ENCODE assay signal across 17 cellular contexts in genomic region chr12:29589852-29590251, GRCh38.
A peak's percentile ranks its signal among the peaks of the same experiment; 100 is the strongest.
DNase-seq lines count a peak whose midpoint lies in the region; ATAC-seq and TF ChIP-seq lines count a peak whose summit lies in the region.
"Had no signal": no experiment of that assay in that cellular context is flagged by ENCODE, and none has a peak within 500 bp of the region (broad histone marks: within the 10 kb centered on the region; RNA-seq: fewer than 3 reads in every experiment).

No MANE protein-coding gene starts in this region.

- H3K4me3 Mint-ChIP-seq in progenitor cell of endocrine pancreas (ENCODE audit: low read depth), result no peak overlapping the region

- H3K4me1 ChIP-seq in hepatocyte (ENCODE audit: insufficient read depth) (peaks cover 35% of the 10 kb centered on the region), Karpas-422 (ENCODE audit: low read length) (no peaks in the 10 kb centered on the region), Peyer's patch (no peaks in the 10 kb centered on the region)

- no peaks in the 10 kb centered on the region for H3K79me2 ChIP-seq in hepatocyte
- H3K79me2 ChIP-seq in Karpas-422 (ENCODE audit: low read length), result no peaks in the 10 kb centered on the region

- H3K9me3 ChIP-seq in AG04450 (ENCODE audit: control insufficient read depth, insufficient read depth, low read length) (no peaks in the 10 kb centered on the region), hepatocyte (ENCODE audit: low read depth) (no peaks in the 10 kb centered on the region), Karpas-422 (ENCODE audit: low read length) (no peaks in the 10 kb centered on the region), Peyer's patch (no peaks in the 10 kb centered on the region)

- no peaks in the 10 kb centered on the region for H3K27me3 ChIP-seq in AG04450 (ENCODE audit: control insufficient read depth, insufficient read depth, low read length)
- H3K27me3 ChIP-seq in hepatocyte, result no peaks in the 10 kb centered on the region
- no peaks in the 10 kb centered on the region for H3K27me3 ChIP-seq in Karpas-422 (ENCODE audit: low read length)
- no peaks in the 10 kb centered on the region for H3K27me3 ChIP-seq in Peyer's patch

- no peak overlapping the region for H3K9ac ChIP-seq in Karpas-422 (ENCODE audit: low read length)

- H4K20me1 ChIP-seq in hepatocyte (ENCODE audit: insufficient read depth, poor library complexity, severe bottlenecking) (no peaks in the 10 kb centered on the region), Karpas-422 (ENCODE audit: insufficient read depth, low read depth, low read length) (no peaks in the 10 kb centered on the region)

- no peaks in the 10 kb centered on the region for H3K27me3 Mint-ChIP-seq in progenitor cell of endocrine pancreas

- peaks cover 8% of the 10 kb centered on the region for H3K9me3 Mint-ChIP-seq in progenitor cell of endocrine pancreas (ENCODE audit: low read depth)

- H3K4me3 ChIP-seq in AG04450 (ENCODE audit: low read depth, low read length) (no peak overlapping the region), hepatocyte (no peak overlapping the region), Karpas-422 (ENCODE audit: low read length) (no peak overlapping the region), Peyer's patch (no peak overlapping the region)

- H3K4me2 ChIP-seq in hepatocyte, result no peak overlapping the region
- H3K4me2 ChIP-seq in Karpas-422 (ENCODE audit: low read depth, low read length, poor library complexity, severe bottlenecking), result no peak overlapping the region

- H2AFZ ChIP-seq in hepatocyte (no peak overlapping the region), Karpas-422 (ENCODE audit: low read length) (no peak overlapping the region)

- WGBS in hepatocyte (ENCODE audit: low lambda C conversion rate, missing lambda C conversion rate), result 46% methylated on average over 2 of the region's 2 CpGs

- H3K27ac ChIP-seq in AG04450 (ENCODE audit: low read depth, low read length) (peak overlapping the region; percentile 40), hepatocyte (peak overlapping the region; percentile 15), Karpas-422 (ENCODE audit: low read length) (no peak overlapping the region), Peyer's patch (no peak overlapping the region)
- H3K27ac ChIP-seq: 22Rv1, RWPE1 had no signal

- H3K4me1 Mint-ChIP-seq in progenitor cell of endocrine pancreas (ENCODE audit: low read depth), result peaks cover 39% of the 10 kb centered on the region

- no peaks in the 10 kb centered on the region for H3K9me2 ChIP-seq in hepatocyte (replicated peaks; ENCODE audit: insufficient read depth)
- H3K9me2 ChIP-seq in Karpas-422 (replicated peaks; ENCODE audit: insufficient read depth, low read length), result no peaks in the 10 kb centered on the region

- POLR2A ChIA-PET in AG04450 (lab: Yijun Ruan, JAX), result interaction anchor here (0.6 to 1.7 kb wide), 2 partner anchors 8 to 42 kb away, joined by 5 to 9 read pairs; no protein-coding TSS in a partner anchor

- CTCF ChIA-PET in AG04450 (lab: Charles Lee), result interaction anchor here (0.6 to 1.6 kb wide), 6 partner anchors 8 to 152 kb away, joined by 3 to 4 read pairs (median 3); no protein-coding TSS in a partner anchor

- no peak for ATAC-seq in HG02678 (IDR thresholded peaks at IDR 0.05; ENCODE audit: unreplicated experiment)
- ATAC-seq: HepG2 had no signal

- TF ChIP-seq POLR2A in Peyer's patch (IDR thresholded peaks at IDR 0.05), result no peak

- TF ChIP-seq CTCF in AG04450 (IDR thresholded peaks at IDR 0.05; ENCODE audit: low read depth, low read length), result no peak
- TF ChIP-seq CTCF in hepatocyte (IDR thresholded peaks at IDR 0.05; ENCODE audit: poor library complexity), result no peak
- TF ChIP-seq CTCF in progenitor cell of endocrine pancreas (IDR thresholded peaks at IDR 0.05; ENCODE audit: unreplicated experiment), result no peak
- TF ChIP-seq CTCF in Peyer's patch (IDR thresholded peaks at IDR 0.05), result no peak

- DNase-seq in AG04450 (ENCODE audit: low read depth, low spot score) (no peak), astrocyte of the hippocampus (ENCODE audit: low read depth, low spot score) (peak; percentile 33), hepatocyte (ENCODE audit: low spot score) (no peak), progenitor cell of endocrine pancreas (ENCODE audit: low spot score, unreplicated experiment) (no peak), RPMI8226 (no peak), Karpas-422 (no peak), Peyer's patch (no peak)
- DNase-seq: DND-41, KG1, NCI-H1436, NCI-H1930, NCI-H226, NCI-H524 treated with DMSO at 0.1 percent for 48 hours had no signal

- peak overlapping the region; percentile 17 for H3K27ac Mint-ChIP-seq in progenitor cell of endocrine pancreas

- H3K36me3 Mint-ChIP-seq in progenitor cell of endocrine pancreas (ENCODE audit: insufficient read depth), result peaks cover 7% of the 10 kb centered on the region

- H3K36me3 ChIP-seq in hepatocyte (replicated peaks; ENCODE audit: insufficient read depth, low read depth) (no peaks in the 10 kb centered on the region), Karpas-422 (ENCODE audit: insufficient read depth, low read length) (no peaks in the 10 kb centered on the region), Peyer's patch (no peaks in the 10 kb centered on the region)

Comparison
In these comparisons a context has a peak if more than half of its experiments do, and no peak if none do; other contexts are left out.
1. H3K27ac ChIP-seq: peak in AG04450 (single experiment) and hepatocyte (single experiment); none in Karpas-422 (single experiment) and Peyer's patch (0 of 4).